ENCODE assay signal across 9 cellular contexts in genomic region chr7:106153891-106154449, GRCh38. TPM values are rescaled to one million over a fixed set of nuclear protein-coding genes. Genes with fewer than 3 reads are reported as not detected.
A peak's percentile ranks its signal among the peaks of the same experiment; 100 is the strongest.
DNase-seq lines count a peak whose midpoint lies in the region; ATAC-seq, FAIRE-seq and TF ChIP-seq lines count a peak whose summit lies in the region.
"Had no signal": no experiment of that assay in that cellular context is flagged by ENCODE, and none has a peak within 500 bp of the region (broad histone marks: within the 10 kb centered on the region; RNA-seq: fewer than 3 reads in every experiment).

No MANE protein-coding gene starts in this region.

- H4K20me1 ChIP-seq in astrocyte (ENCODE audit: insufficient read depth, low read length) (no peaks in the 10 kb centered on the region), hepatocyte (ENCODE audit: insufficient read depth, poor library complexity, severe bottlenecking) (no peaks in the 10 kb centered on the region)

- no peaks in the 10 kb centered on the region for H3K9me3 ChIP-seq in astrocyte (ENCODE audit: insufficient read depth, low read depth, low read length)
- H3K9me3 ChIP-seq in hepatocyte (ENCODE audit: low read depth) = no peaks in the 10 kb centered on the region
- H3K9me3 ChIP-seq in skeletal muscle satellite cell (replicated peaks; ENCODE audit: low read length) = no peaks in the 10 kb centered on the region

- H3K4me1 Mint-ChIP-seq in astrocyte (ENCODE audit: low read depth, unreplicated experiment) = no peaks in the 10 kb centered on the region

- DNase-seq in GM06990 (ENCODE audit: extremely low read depth, insufficient read length) (peak; percentile 71), NCI-H1694 treated with DMSO at 0.1 percent for 48 hours (lab: John Stamatoyannopoulos, UW) (peak; percentile 90), T1000 (lab: John Stamatoyannopoulos, UW) (peak; percentile 57), astrocyte (ENCODE audit: low read depth) (peak; percentile 42), hepatocyte (ENCODE audit: low spot score) (peak; percentile 89), KG1 (lab: John Stamatoyannopoulos, UW) (no peak)

- no peak overlapping the region for H3K27ac Mint-ChIP-seq in astrocyte (ENCODE audit: unreplicated experiment)
- H3K27ac Mint-ChIP-seq: stimulated activated naive CD8-positive, alpha-beta T cell treated with anti-CD3 and anti-CD28 coated beads, Interleukin-15, Interleukin-2, amounts not matched to agents 100 ng/mL and 50 ng/mL, for 24 hours had no signal

- peaks cover 16% of the 10 kb centered on the region for H3K27me3 Mint-ChIP-seq in astrocyte (ENCODE audit: low read depth, unreplicated experiment)

- H3K9me2 ChIP-seq in hepatocyte (replicated peaks; ENCODE audit: insufficient read depth) = no peaks in the 10 kb centered on the region

- 59% methylated on average over 14 of the region's 15 CpGs for WGBS in hepatocyte (ENCODE audit: low lambda C conversion rate, missing lambda C conversion rate)

- H3K9me3 Mint-ChIP-seq in astrocyte (ENCODE audit: unreplicated experiment) = no peaks in the 10 kb centered on the region
- H3K9me3 Mint-ChIP-seq: stimulated activated naive CD8-positive, alpha-beta T cell treated with anti-CD3 and anti-CD28 coated beads, Interleukin-15, Interleukin-2, amounts not matched to agents 100 ng/mL and 50 ng/mL, for 24 hours had no signal

- FAIRE-seq in astrocyte (lab: Jason Lieb, UNC) = peak; percentile 67

- H3K4me2 ChIP-seq in astrocyte (ENCODE audit: low read length) (peak overlapping the region; percentile 47), hepatocyte (peak overlapping the region; percentile 18), skeletal muscle satellite cell (ENCODE audit: low read length) (peak overlapping the region; percentile 74)

- TF ChIP-seq CTCF in GM06990 (IDR thresholded peaks at IDR 0.05; ENCODE audit: insufficient read depth, low read length, poor library complexity, severe bottlenecking) = peak; percentile 95
- TF ChIP-seq CTCF in astrocyte (IDR thresholded peaks at IDR 0.05; ENCODE audit: insufficient read depth, low read depth, low read length) = peak; percentile 94
- peak; percentile 94 for TF ChIP-seq CTCF in hepatocyte (IDR thresholded peaks at IDR 0.05; ENCODE audit: poor library complexity)

- H3K27me3 ChIP-seq in GM06990 (replicated peaks; ENCODE audit: control insufficient read depth, insufficient read depth, low read length) = no peaks in the 10 kb centered on the region
- H3K27me3 ChIP-seq in astrocyte (ENCODE audit: insufficient read depth, low read length) = peaks cover 13% of the 10 kb centered on the region
- H3K27me3 ChIP-seq in hepatocyte = peaks cover 10% of the 10 kb centered on the region
- H3K27me3 ChIP-seq in skeletal muscle satellite cell (ENCODE audit: control insufficient read depth, insufficient read depth, low read length) = peaks cover 23% of the 10 kb centered on the region

- no peak overlapping the region for H3K4me3 ChIP-seq in GM06990 (replicated peaks; ENCODE audit: low read depth, low read length)
- no peak overlapping the region for H3K4me3 ChIP-seq in astrocyte (ENCODE audit: insufficient read depth, low read depth, low read length)
- no peak overlapping the region for H3K4me3 ChIP-seq in hepatocyte
- H3K4me3 ChIP-seq in skeletal muscle satellite cell (ENCODE audit: low read length) = peak overlapping the region; percentile 46

- peak; percentile 77 for ATAC-seq in HG02571 (IDR thresholded peaks at IDR 0.05; ENCODE audit: unreplicated experiment)

- no peaks in the 10 kb centered on the region for H3K36me3 Mint-ChIP-seq in astrocyte (ENCODE audit: low read depth, unreplicated experiment)

- no peak overlapping the region for H3K4me3 Mint-ChIP-seq in astrocyte (ENCODE audit: unreplicated experiment)
- H3K4me3 Mint-ChIP-seq: stimulated activated naive CD8-positive, alpha-beta T cell treated with anti-CD3 and anti-CD28 coated beads, Interleukin-15, Interleukin-2, amounts not matched to agents 100 ng/mL and 50 ng/mL, for 24 hours had no signal

- H3K36me3 ChIP-seq in GM06990 (ENCODE audit: control insufficient read depth, insufficient read depth, low read length) (no peaks in the 10 kb centered on the region), astrocyte (ENCODE audit: insufficient read depth, low read length) (no peaks in the 10 kb centered on the region), hepatocyte (replicated peaks; ENCODE audit: insufficient read depth, low read depth) (no peaks in the 10 kb centered on the region), skeletal muscle satellite cell (ENCODE audit: insufficient read depth, low read length) (no peaks in the 10 kb centered on the region)

- H3K9ac ChIP-seq in astrocyte (ENCODE audit: low read length) (no peak overlapping the region), skeletal muscle satellite cell (ENCODE audit: low read depth, low read length) (no peak overlapping the region)

- H3K27ac ChIP-seq in astrocyte (ENCODE audit: low read depth, low read length) (no peak overlapping the region), hepatocyte (no peak overlapping the region)

- H3K4me1 ChIP-seq in astrocyte (ENCODE audit: insufficient read depth, low read length) (no peaks in the 10 kb centered on the region), hepatocyte (ENCODE audit: insufficient read depth) (peaks cover 6% of the 10 kb centered on the region), skeletal muscle satellite cell (ENCODE audit: control insufficient read depth, insufficient read depth, low read length) (peaks cover 4% of the 10 kb centered on the region)

- H2AFZ ChIP-seq in astrocyte (ENCODE audit: low read depth, low read length) (no peak overlapping the region), hepatocyte (no peak overlapping the region)

- H3K79me2 ChIP-seq in astrocyte (ENCODE audit: insufficient read depth, low read length) = no peaks in the 10 kb centered on the region
- H3K79me2 ChIP-seq in hepatocyte = no peaks in the 10 kb centered on the region

RNA-seq across cellular contexts. Expression of gene SYPL1, which starts 41.9 kb away (rescaled TPM):
- total RNA-seq in astrocyte (58.8 and 59.7 TPM in 2 replicates), hepatocyte (94.2 and 103 TPM in 2 replicates)
- 96.9 and 110 TPM in 2 replicates for polyA plus RNA-seq in hepatocyte
- 33.4 and 39.8 TPM in 2 replicates for total RNA-seq in skeletal muscle satellite cell (2012; rRNA removed)

Comparison
In these comparisons a context has a peak if more than half of its experiments do, and no peak if none do; other contexts are left out.
1. H3K4me2 ChIP-seq: peak in every context shown above with its lines; median percentile 74 in skeletal muscle satellite cell; 47 in astrocyte; 18 in hepatocyte.